In the genomic region with DNA sequence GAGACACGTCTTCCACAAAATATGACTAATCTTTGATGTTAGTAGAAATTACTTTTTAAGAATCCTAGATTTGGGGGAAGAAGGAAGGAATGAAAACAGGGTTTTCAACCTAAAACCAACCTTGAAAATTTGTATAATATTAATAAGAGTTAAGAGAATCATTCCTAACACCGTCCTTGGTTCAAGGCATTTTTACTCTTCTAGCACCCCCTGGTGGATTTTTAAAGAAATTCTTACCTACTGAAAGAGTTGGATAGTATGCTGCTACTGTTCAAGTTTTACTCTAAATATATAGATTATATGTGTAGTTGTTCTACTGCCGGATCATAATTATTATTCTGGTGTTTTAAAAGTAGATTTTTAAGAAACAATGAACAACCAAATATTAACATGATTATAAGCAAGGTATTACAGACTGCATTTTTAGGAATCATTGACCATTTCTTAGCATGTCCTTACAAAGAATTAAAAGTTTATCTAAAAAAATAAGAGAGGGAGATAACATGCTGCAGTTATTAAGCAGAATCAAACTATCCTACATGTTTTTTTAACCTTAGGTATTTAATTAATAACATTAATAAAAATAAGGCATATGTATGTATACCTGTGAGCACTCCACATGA, we compare ENCODE assay signal across 8 cellular contexts. TPM values are rescaled to one million over a fixed set of nuclear protein-coding genes. Genes with fewer than 3 reads are reported as not detected.
DNase-seq lines count a peak whose midpoint lies in the region; ATAC-seq and TF ChIP-seq lines count a peak whose summit lies in the region.

No MANE protein-coding gene starts in this region.

- H3K4me1 Mint-ChIP-seq in activated naive CD8-positive, alpha-beta T cell treated with anti-CD3 and anti-CD28 coated beads, Interleukin-2, amount 50 U/mL, for 24 hours, result no peaks in the 10 kb centered on the region
- H3K4me1 Mint-ChIP-seq in activated naive CD8-positive, alpha-beta T cell treated with anti-CD3 and anti-CD28 coated beads for 36 hours, result no peaks in the 10 kb centered on the region
- H3K4me1 Mint-ChIP-seq in WTC11, result no peaks in the 10 kb centered on the region
- H3K4me1 Mint-ChIP-seq in activated CD4-positive, alpha-beta T cell treated with anti-CD3 and anti-CD28 coated beads, Interleukin-2, amount 10 ng/mL, durations not matched to agents 7 days and 5 days, result no peaks in the 10 kb centered on the region

- no peak overlapping the region for H3K27ac Mint-ChIP-seq in activated naive CD8-positive, alpha-beta T cell treated with anti-CD3 and anti-CD28 coated beads, Interleukin-2, amount 50 U/mL, for 24 hours
- no peak overlapping the region for H3K27ac Mint-ChIP-seq in activated naive CD8-positive, alpha-beta T cell treated with anti-CD3 and anti-CD28 coated beads for 36 hours
- no peak overlapping the region for H3K27ac Mint-ChIP-seq in WTC11
- H3K27ac Mint-ChIP-seq in activated CD4-positive, alpha-beta T cell treated with anti-CD3 and anti-CD28 coated beads, Interleukin-2, amount 10 ng/mL, durations not matched to agents 7 days and 5 days, result no peak overlapping the region

- POLR2A ChIA-PET in WTC11 (lab: Charles Lee), result no interaction called here
- POLR2A ChIA-PET in activated CD4-positive, alpha-beta T cell treated with anti-CD3 and anti-CD28 coated beads, Interleukin-2, amount 10 ng/mL, durations not matched to agents 7 days and 5 days (lab: Charles Lee), result no interaction called here

- TF ChIP-seq POLR2A in uterus (IDR thresholded peaks at IDR 0.05), result no peak

- no peaks in the 10 kb centered on the region for H3K9me3 Mint-ChIP-seq in activated naive CD8-positive, alpha-beta T cell treated with anti-CD3 and anti-CD28 coated beads, Interleukin-2, amount 50 U/mL, for 24 hours
- no peaks in the 10 kb centered on the region for H3K9me3 Mint-ChIP-seq in activated naive CD8-positive, alpha-beta T cell treated with anti-CD3 and anti-CD28 coated beads for 36 hours
- no peaks in the 10 kb centered on the region for H3K9me3 Mint-ChIP-seq in WTC11
- H3K9me3 Mint-ChIP-seq in activated CD4-positive, alpha-beta T cell treated with anti-CD3 and anti-CD28 coated beads, Interleukin-2, amount 10 ng/mL, durations not matched to agents 7 days and 5 days, result no peaks in the 10 kb centered on the region

- no peak for DNase-seq in activated naive CD8-positive, alpha-beta T cell treated with anti-CD3 and anti-CD28 coated beads, Interleukin-2, amount 50 U/mL, for 24 hours
- DNase-seq in activated naive CD8-positive, alpha-beta T cell treated with anti-CD3 and anti-CD28 coated beads for 36 hours, result no peak
- DNase-seq in NCI-H1694 treated with DMSO at 0.1 percent for 48 hours (lab: John Stamatoyannopoulos, UW) (peak; percentile 41), WTC11 (ENCODE audit: low spot score) (no peak), inferior parietal cortex (ENCODE audit: extremely low spot score) (peak; percentile 89), uterus (no peak)
- DNase-seq in activated CD4-positive, alpha-beta T cell treated with anti-CD3 and anti-CD28 coated beads, Interleukin-2, amount 10 ng/mL, durations not matched to agents 7 days and 5 days, result no peak

- no peaks in the 10 kb centered on the region for H3K9me3 ChIP-seq in uterus

- no peaks in the 10 kb centered on the region for H3K4me1 ChIP-seq in uterus

- H3K27ac ChIP-seq in uterus, result no peak overlapping the region

- no peaks in the 10 kb centered on the region for H3K27me3 Mint-ChIP-seq in activated naive CD8-positive, alpha-beta T cell treated with anti-CD3 and anti-CD28 coated beads, Interleukin-2, amount 50 U/mL, for 24 hours
- no peaks in the 10 kb centered on the region for H3K27me3 Mint-ChIP-seq in activated naive CD8-positive, alpha-beta T cell treated with anti-CD3 and anti-CD28 coated beads for 36 hours
- no peaks in the 10 kb centered on the region for H3K27me3 Mint-ChIP-seq in WTC11 (ENCODE audit: low read depth)
- no peaks in the 10 kb centered on the region for H3K27me3 Mint-ChIP-seq in activated CD4-positive, alpha-beta T cell treated with anti-CD3 and anti-CD28 coated beads, Interleukin-2, amount 10 ng/mL, durations not matched to agents 7 days and 5 days

- CTCF ChIA-PET in WTC11 (lab: Charles Lee), result no interaction called here
- CTCF ChIA-PET in activated CD4-positive, alpha-beta T cell treated with anti-CD3 and anti-CD28 coated beads, Interleukin-2, amount 10 ng/mL, durations not matched to agents 7 days and 5 days (lab: Charles Lee), result no interaction called here

- no peaks in the 10 kb centered on the region for H3K36me3 ChIP-seq in uterus

- peak; percentile 52 for ATAC-seq in activated naive CD8-positive, alpha-beta T cell treated with anti-CD3 and anti-CD28 coated beads, Interleukin-2, amount 50 U/mL, for 24 hours
- peak; percentile 73 for ATAC-seq in HG02840 (IDR thresholded peaks at IDR 0.05; ENCODE audit: low FRiP score, unreplicated experiment)
- peak; percentile 66; the same call in 1 of the 2 replicates for ATAC-seq in WTC11

- intact Hi-C loops in uterus (cut with DNase I; ENCODE audit: low total_unique reads), result no loop called here

- no peaks in the 10 kb centered on the region for H3K36me3 Mint-ChIP-seq in activated naive CD8-positive, alpha-beta T cell treated with anti-CD3 and anti-CD28 coated beads, Interleukin-2, amount 50 U/mL, for 24 hours (ENCODE audit: low read depth)
- no peaks in the 10 kb centered on the region for H3K36me3 Mint-ChIP-seq in activated naive CD8-positive, alpha-beta T cell treated with anti-CD3 and anti-CD28 coated beads for 36 hours
- H3K36me3 Mint-ChIP-seq in WTC11, result no peaks in the 10 kb centered on the region
- no peaks in the 10 kb centered on the region for H3K36me3 Mint-ChIP-seq in activated CD4-positive, alpha-beta T cell treated with anti-CD3 and anti-CD28 coated beads, Interleukin-2, amount 10 ng/mL, durations not matched to agents 7 days and 5 days (ENCODE audit: low read depth)

- H3K4me3 ChIP-seq in uterus, result no peak overlapping the region

- H3K4me3 Mint-ChIP-seq in activated naive CD8-positive, alpha-beta T cell treated with anti-CD3 and anti-CD28 coated beads, Interleukin-2, amount 50 U/mL, for 24 hours, result no peak overlapping the region
- no peak overlapping the region for H3K4me3 Mint-ChIP-seq in activated naive CD8-positive, alpha-beta T cell treated with anti-CD3 and anti-CD28 coated beads for 36 hours
- no peak overlapping the region for H3K4me3 Mint-ChIP-seq in WTC11
- no peak overlapping the region for H3K4me3 Mint-ChIP-seq in activated CD4-positive, alpha-beta T cell treated with anti-CD3 and anti-CD28 coated beads, Interleukin-2, amount 10 ng/mL, durations not matched to agents 7 days and 5 days

- peaks cover 0 to 10% of the 10 kb centered on the region in 2 donors for H3K27me3 ChIP-seq in uterus

- TF ChIP-seq CTCF in WTC11 (IDR thresholded peaks at IDR 0.05) (peak; percentile 44), uterus (IDR thresholded peaks at IDR 0.05) (peak in 3 of 4 experiments; percentile 5 to 45 (median 28))

TF ChIP-seq in WTC11, 78 proteins besides CTCF, POLR2A, EP300 and RAD21:
- TF ChIP-seq ZNF317 (CRISPR knock-in tag; IDR thresholded peaks at IDR 0.05; ENCODE audit: borderline replicate concordance, low read depth), result no peak
- TF ChIP-seq FOXP1 (CRISPR knock-in tag; IDR thresholded peaks at IDR 0.05; ENCODE audit: borderline replicate concordance), result no peak
- no peak for TF ChIP-seq MXD4 (CRISPR knock-in tag; IDR thresholded peaks at IDR 0.05; ENCODE audit: borderline replicate concordance)
- no peak for TF ChIP-seq ZNF532 (CRISPR knock-in tag; IDR thresholded peaks at IDR 0.05; ENCODE audit: borderline replicate concordance)
- TF ChIP-seq TEAD4 (CRISPR knock-in tag; IDR thresholded peaks at IDR 0.05), result no peak
- no peak for TF ChIP-seq SMAD4 (CRISPR knock-in tag; IDR thresholded peaks at IDR 0.05)
- no peak for TF ChIP-seq TCF7 (CRISPR knock-in tag; IDR thresholded peaks at IDR 0.05; ENCODE audit: low read depth)
TF ChIP-seq in WTC11: peak in this region for 0.

RNA-seq across cellular contexts. Expression of gene SLITRK6, which starts 7.4 kb away (rescaled TPM):
- total RNA-seq in activated naive CD8-positive, alpha-beta T cell treated with anti-CD3 and anti-CD28 coated beads for 36 hours, result not detected
- total RNA-seq in WTC11 (2021) (0.04 to 0.41 TPM (median 0.07 TPM) in 3 replicates), uterus (10 to 100 TPM in 1 of 4 donors, under 1 TPM in 1, not detected in 2; 0.91 to 25.7 TPM)
- not detected for total RNA-seq in activated CD4-positive, alpha-beta T cell treated with anti-CD3 and anti-CD28 coated beads, Interleukin-2, amount 10 ng/mL, durations not matched to agents 7 days and 5 days

Comparison
In these comparisons a context has a peak if more than half of its experiments do, and no peak if none do; other contexts are left out.
1. DNase-seq: peak in NCI-H1694 treated with DMSO at 0.1 percent for 48 hours (single experiment) and inferior parietal cortex (single experiment); none in activated naive CD8-positive, alpha-beta T cell treated with anti-CD3 and anti-CD28 coated beads, Interleukin-2, amount 50 U/mL, for 24 hours (single experiment), activated naive CD8-positive, alpha-beta T cell treated with anti-CD3 and anti-CD28 coated beads for 36 hours (single experiment), WTC11 (single experiment), uterus (0 of 2) and activated CD4-positive, alpha-beta T cell treated with anti-CD3 and anti-CD28 coated beads, Interleukin-2, amount 10 ng/mL, durations not matched to agents 7 days and 5 days (single experiment).
2. Peak in every context shown above with its lines, with median percentiles within 50 percentile points of each other: ATAC-seq.